21 cellular contexts compared by ENCODE assay signal in genomic region chr11:113871331-113871730, GRCh38. TPM values are rescaled to one million over a fixed set of nuclear protein-coding genes. Genes with fewer than 3 reads are reported as not detected.
DNase-seq lines count a peak whose midpoint lies in the region; ATAC-seq and TF ChIP-seq lines count a peak whose summit lies in the region.
"Had no signal": no experiment of that assay in that cellular context is flagged by ENCODE, and none has a peak within 500 bp of the region (broad histone marks: within the 10 kb centered on the region; RNA-seq: fewer than 3 reads in every experiment).

No MANE protein-coding gene starts in this region.

- no peak overlapping the region for H3K4me3 Mint-ChIP-seq in endodermal cell
- H3K4me3 Mint-ChIP-seq in natural killer cell treated with Interleukin-12 subunit alpha and Interleukin-12 subunit beta and Interleukin-15 and Interleukin-18, amount 100 ng/mL, for 72 hours, result peak overlapping the region; percentile 98
- H3K4me3 Mint-ChIP-seq: activated CD4-positive, alpha-beta T cell treated with anti-CD3 and anti-CD28 coated beads for 36 hours; activated naive CD8-positive, alpha-beta T cell treated with anti-CD3 and anti-CD28 coated beads for 36 hours; CD8-positive, alpha-beta T cell had no signal

- H3K27me3 ChIP-seq in DOHH2 (ENCODE audit: control insufficient read depth, low read length), result no peaks in the 10 kb centered on the region
- H3K27me3 ChIP-seq in endodermal cell (ENCODE audit: control insufficient read depth, insufficient read depth, low read length, poor library complexity, severe bottlenecking), result no peaks in the 10 kb centered on the region
- H3K27me3 ChIP-seq: foreskin keratinocyte, upper lobe of left lung had no signal

- DNase-seq in NCI-H226 (peak; percentile 3), endodermal cell (no peak), DMS 273 treated with DMSO at 0.1 percent for 48 hours (lab: John Stamatoyannopoulos, UW) (no peak)
- no peak for DNase-seq in natural killer cell treated with Interleukin-12 subunit alpha and Interleukin-12 subunit beta and Interleukin-15 and Interleukin-18, amount 100 ng/mL, for 72 hours (ENCODE audit: low spot score)
- no peak for DNase-seq in activated CD8-positive, alpha-beta memory T cell treated with anti-CD3 and anti-CD28 coated beads, Interleukin-2, amount 50 U/mL, for 48 hours
- DNase-seq: activated CD4-positive, alpha-beta T cell treated with anti-CD3 and anti-CD28 coated beads for 36 hours; activated naive CD8-positive, alpha-beta T cell treated with anti-CD3 and anti-CD28 coated beads for 36 hours; CD8-positive, alpha-beta T cell; cortex of kidney; DMS79; foreskin keratinocyte; HCEC 1CT; NCI-H1436; NCI-H2171 treated with DMSO at 0.1 percent for 48 hours; NCI-H69; stimulated activated CD4-positive, alpha-beta T cell treated with anti-CD3 and anti-CD28 coated beads, Interleukin-12 subunit alpha, Interleukin-12 subunit beta, amount 100 ng/mL, for 4 hours; upper lobe of left lung had no signal

- 0 out of 2 replicates have a peak, but pooled peaks cover 4% of the 10 kb centered on the region for H4K20me1 ChIP-seq in DOHH2 (ENCODE audit: control insufficient read depth, insufficient read depth, low read depth, low read length)

- H3K9me2 ChIP-seq in DOHH2 (replicated peaks; ENCODE audit: control insufficient read depth, low read length), result no peaks in the 10 kb centered on the region

- no peak overlapping the region for H3K9ac ChIP-seq in endodermal cell (ENCODE audit: extremely low read depth, low read length, poor library complexity, severe bottlenecking)

- H3K27ac Mint-ChIP-seq in endodermal cell, result no peak overlapping the region
- H3K27ac Mint-ChIP-seq in natural killer cell treated with Interleukin-12 subunit alpha and Interleukin-12 subunit beta and Interleukin-15 and Interleukin-18, amount 100 ng/mL, for 72 hours, result peak overlapping the region; percentile 83 to 87
- H3K27ac Mint-ChIP-seq: activated CD4-positive, alpha-beta T cell treated with anti-CD3 and anti-CD28 coated beads for 36 hours; activated naive CD8-positive, alpha-beta T cell treated with anti-CD3 and anti-CD28 coated beads for 36 hours; CD8-positive, alpha-beta T cell had no signal

- no peak for ATAC-seq in natural killer cell treated with Interleukin-12 subunit alpha and Interleukin-12 subunit beta and Interleukin-15 and Interleukin-18, amount 100 ng/mL, for 72 hours
- ATAC-seq in HG02870 (IDR thresholded peaks at IDR 0.05; ENCODE audit: unreplicated experiment) (no peak), GM19328 (IDR thresholded peaks at IDR 0.05; ENCODE audit: unreplicated experiment) (no peak)
- ATAC-seq: activated CD4-positive, alpha-beta T cell treated with anti-CD3 and anti-CD28 coated beads for 36 hours; CD8-positive, alpha-beta T cell; foreskin keratinocyte had no signal

- peaks cover 2% of the 10 kb centered on the region for H3K9me3 Mint-ChIP-seq in endodermal cell
- no peaks in the 10 kb centered on the region for H3K9me3 Mint-ChIP-seq in natural killer cell treated with Interleukin-12 subunit alpha and Interleukin-12 subunit beta and Interleukin-15 and Interleukin-18, amount 100 ng/mL, for 72 hours
- H3K9me3 Mint-ChIP-seq: activated naive CD8-positive, alpha-beta T cell treated with anti-CD3 and anti-CD28 coated beads for 36 hours; CD8-positive, alpha-beta T cell had no signal

- no peak overlapping the region for H3K27ac ChIP-seq in DOHH2 (ENCODE audit: low read depth, low read length)
- no peak overlapping the region for H3K27ac ChIP-seq in endodermal cell (ENCODE audit: low read depth, low read length)
- H3K27ac ChIP-seq: foreskin keratinocyte, upper lobe of left lung had no signal

- H3K79me2 ChIP-seq in DOHH2 (ENCODE audit: control insufficient read depth, low read length), result peaks cover 70% of the 10 kb centered on the region

- H3K36me3 Mint-ChIP-seq in endodermal cell (ENCODE audit: low read depth), result peaks cover 39% of the 10 kb centered on the region
- H3K36me3 Mint-ChIP-seq in natural killer cell treated with Interleukin-12 subunit alpha and Interleukin-12 subunit beta and Interleukin-15 and Interleukin-18, amount 100 ng/mL, for 72 hours, result peaks cover 10% of the 10 kb centered on the region

- WGBS in endodermal cell (ENCODE audit: insufficient coverage in 1 of 2, insufficient read length in 1 of 2), 2 experiments, result 95% methylated on average over 2 to 3 of the region's 3 CpGs

- peak overlapping the region; percentile 23; the same call in 1 of the 2 replicates for H3K4me2 ChIP-seq in DOHH2 (ENCODE audit: low read length)

- H3K4me3 ChIP-seq in DOHH2 (ENCODE audit: low read length), result no peak overlapping the region
- H3K4me3 ChIP-seq in endodermal cell (ENCODE audit: low read length), result peak overlapping the region; percentile 3
- H3K4me3 ChIP-seq: upper lobe of left lung had no signal

- H3K36me3 ChIP-seq in DOHH2 (ENCODE audit: control insufficient read depth, low read length) (peaks cover 32% of the 10 kb centered on the region), endodermal cell (ENCODE audit: control insufficient read depth, insufficient read depth, low read length) (peaks cover 25% of the 10 kb centered on the region)
- H3K36me3 ChIP-seq: upper lobe of left lung had no signal

- TF ChIP-seq CTCF in DOHH2 (IDR thresholded peaks at IDR 0.05; ENCODE audit: low read depth, low read length, poor library complexity, severe bottlenecking) (no peak), endodermal cell (conservative IDR thresholded peaks at IDR 0.05) (no peak)

- H3K4me1 ChIP-seq in DOHH2 (ENCODE audit: control insufficient read depth, low read length) (peaks cover 47% of the 10 kb centered on the region), endodermal cell (ENCODE audit: control insufficient read depth, insufficient read depth, low read length) (peaks cover 4% of the 10 kb centered on the region)

- no peaks in the 10 kb centered on the region for H3K27me3 Mint-ChIP-seq in endodermal cell (ENCODE audit: insufficient read depth)
- H3K27me3 Mint-ChIP-seq in natural killer cell treated with Interleukin-12 subunit alpha and Interleukin-12 subunit beta and Interleukin-15 and Interleukin-18, amount 100 ng/mL, for 72 hours, result no peaks in the 10 kb centered on the region
- H3K27me3 Mint-ChIP-seq: activated CD4-positive, alpha-beta T cell treated with anti-CD3 and anti-CD28 coated beads for 36 hours; activated naive CD8-positive, alpha-beta T cell treated with anti-CD3 and anti-CD28 coated beads for 36 hours had no signal

- peaks cover 23% of the 10 kb centered on the region for H3K4me1 Mint-ChIP-seq in endodermal cell
- peaks cover 72 to 79% of the 10 kb centered on the region in 2 donors for H3K4me1 Mint-ChIP-seq in natural killer cell treated with Interleukin-12 subunit alpha and Interleukin-12 subunit beta and Interleukin-15 and Interleukin-18, amount 100 ng/mL, for 72 hours (ENCODE audit: low read depth in 2 of 2)

- no peaks in the 10 kb centered on the region; the same call in 1 of the 2 replicates for H3F3A ChIP-seq in DOHH2 (ENCODE audit: control insufficient read depth, insufficient read depth)

- H3K9me3 ChIP-seq in DOHH2 (ENCODE audit: control insufficient read depth, insufficient read depth, low read length) (no peaks in the 10 kb centered on the region), endodermal cell (ENCODE audit: control insufficient read depth, low read length) (no peaks in the 10 kb centered on the region)
- H3K9me3 ChIP-seq: upper lobe of left lung had no signal

RNA-seq across cellular contexts. Expression of gene USP28, which starts 4.0 kb away (rescaled TPM):
- 10 to 100 TPM; 67.0 to 73.7 TPM for total RNA-seq in endodermal cell
- 53.9 TPM for polyA plus RNA-seq in endodermal cell (2013, experiment 1 of 2)
- 48.2 TPM for polyA plus RNA-seq in endodermal cell (2013, experiment 2 of 2)
- 10 to 100 TPM; 63.7 to 67.3 TPM for total RNA-seq in natural killer cell treated with Interleukin-12 subunit alpha and Interleukin-12 subunit beta and Interleukin-15 and Interleukin-18, amount 100 ng/mL, for 72 hours

RNA-seq across cellular contexts. Expression of gene HTR3B, which starts 33.3 kb away (rescaled TPM):
- total RNA-seq in endodermal cell, result not detected
- not detected for polyA plus RNA-seq in endodermal cell (2013, experiment 1 of 2)
- polyA plus RNA-seq in endodermal cell (2013, experiment 2 of 2), result not detected
- not detected for total RNA-seq in natural killer cell treated with Interleukin-12 subunit alpha and Interleukin-12 subunit beta and Interleukin-15 and Interleukin-18, amount 100 ng/mL, for 72 hours
- total RNA-seq: activated CD4-positive, alpha-beta T cell treated with anti-CD3 and anti-CD28 coated beads for 36 hours; activated naive CD8-positive, alpha-beta T cell treated with anti-CD3 and anti-CD28 coated beads for 36 hours; CD8-positive, alpha-beta T cell; foreskin keratinocyte; M059J; upper lobe of left lung had no signal
- polyA plus RNA-seq: foreskin keratinocyte had no signal
